ENCODE assay signal across 8 cellular contexts in the genomic region with DNA sequence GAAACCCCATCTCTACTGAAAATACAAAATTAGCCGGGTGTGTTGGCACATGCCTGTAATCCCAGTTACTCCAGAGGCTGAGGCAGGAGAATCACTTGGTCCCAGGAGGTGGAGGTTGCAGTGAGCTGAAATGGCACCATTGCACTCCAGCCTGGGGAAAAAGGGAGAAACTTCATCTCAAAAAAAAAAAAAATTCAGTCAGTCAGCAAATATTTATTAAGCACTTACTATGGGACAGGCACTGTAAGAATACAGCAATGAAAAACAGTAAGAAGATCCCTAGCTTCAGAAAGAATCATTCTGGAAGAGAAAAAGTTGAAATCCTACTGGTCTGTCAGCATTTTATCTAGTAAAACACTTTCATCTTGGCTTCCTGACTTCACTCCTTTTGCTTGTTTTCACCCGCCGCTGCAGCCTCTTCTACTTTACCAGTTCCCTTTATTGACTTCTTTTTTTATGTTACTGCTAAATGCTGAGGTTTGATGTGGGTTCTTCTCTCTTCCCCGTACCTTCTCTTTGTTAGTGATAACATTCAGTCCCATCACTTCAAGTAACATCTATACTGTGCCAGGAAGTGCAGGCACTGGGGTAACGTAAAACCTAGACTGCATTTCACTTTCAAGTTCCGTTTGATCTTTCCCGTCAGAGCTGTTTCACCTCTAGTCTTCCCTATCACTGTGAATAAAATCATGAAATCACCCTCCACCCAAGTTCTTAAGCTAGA. TPM values are rescaled to one million over a fixed set of nuclear protein-coding genes. Genes with fewer than 3 reads are reported as not detected.
DNase-seq lines count a peak whose midpoint lies in the region; ATAC-seq and TF ChIP-seq lines count a peak whose summit lies in the region.

No MANE protein-coding gene starts in this region.

- peak; percentile 24 for DNase-seq in effector CD4-positive, alpha-beta T cell
- DNase-seq in AG08396 (ENCODE audit: low spot score) (no peak), NCI-H2196 treated with DMSO at 0.1 percent for 48 hours (lab: John Stamatoyannopoulos, UW; ENCODE audit: unreplicated experiment) (no peak), DMS53 treated with DMSO at 0.1 percent for 48 hours (lab: John Stamatoyannopoulos, UW; ENCODE audit: unreplicated experiment) (no peak), ascending aorta (ENCODE audit: low spot score in 2 of 2) (no peak)

- H3K9me3 ChIP-seq in ascending aorta, result no peaks in the 10 kb centered on the region

- H3K4me3 ChIP-seq in ascending aorta, result no peak overlapping the region

- ATAC-seq in GM18858 (IDR thresholded peaks at IDR 0.05; ENCODE audit: unreplicated experiment), result peak; percentile 96
- peak; percentile 94 for ATAC-seq in HG02798 (IDR thresholded peaks at IDR 0.05; ENCODE audit: poor library complexity, unreplicated experiment)

- H3K27ac ChIP-seq in ascending aorta, result no peak overlapping the region

- no peak for TF ChIP-seq CTCF in ascending aorta (IDR thresholded peaks at IDR 0.05)

- H3K27me3 ChIP-seq in ascending aorta, result no peaks in the 10 kb centered on the region

- TF ChIP-seq POLR2A in Raji (IDR thresholded peaks at IDR 0.05; ENCODE audit: insufficient read depth, low read depth, low read length), result peak; percentile 48; the same call in 1 of the 2 replicates

- no peaks in the 10 kb centered on the region for H3K4me1 ChIP-seq in ascending aorta

- intact Hi-C loops in ascending aorta (cut with DNase I), result no loop called here

- H3K36me3 ChIP-seq in ascending aorta, result no peaks in the 10 kb centered on the region

RNA-seq across cellular contexts. Expression of gene TAF4B, which starts 10.8 kb away (rescaled TPM):
- 3.0 TPM for total RNA-seq in ascending aorta
